8 cellular contexts compared by ENCODE assay signal in the genomic region with DNA sequence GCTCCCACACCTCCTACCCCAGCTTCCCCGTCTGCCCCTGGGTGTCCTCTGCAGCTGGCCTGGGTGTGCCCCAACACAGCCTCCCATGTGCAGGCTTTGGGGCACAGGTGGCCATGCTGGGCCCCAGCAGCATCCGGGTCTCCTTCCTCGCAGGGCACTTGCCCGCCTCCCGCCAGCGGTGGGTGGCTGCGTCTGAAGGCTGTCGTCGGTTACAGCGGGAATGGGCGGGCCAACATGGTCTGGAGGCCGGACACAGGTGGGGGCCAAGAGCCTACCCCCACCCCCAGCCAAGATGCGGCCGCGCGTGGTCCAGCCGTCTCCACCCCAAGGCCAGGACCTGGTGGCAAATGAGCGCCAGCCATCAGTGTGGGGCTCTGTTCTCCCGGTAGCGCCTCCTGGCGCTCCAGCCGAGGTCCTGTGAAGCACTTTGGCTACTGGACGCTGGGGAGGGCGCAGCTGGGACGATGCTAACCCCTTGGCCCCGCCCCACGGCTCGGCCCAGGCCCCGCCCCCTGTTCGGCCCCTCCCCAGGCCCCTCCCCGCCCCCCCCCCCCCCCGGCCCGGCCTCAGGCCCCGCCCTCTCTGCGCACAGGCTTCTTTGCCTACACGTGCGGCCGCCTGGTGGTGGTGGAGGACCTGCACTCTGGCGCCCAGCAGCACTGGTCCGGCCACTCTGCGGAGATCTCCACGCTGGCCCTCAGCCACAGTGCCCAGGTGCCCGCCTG. TPM values are rescaled to one million over a fixed set of nuclear protein-coding genes. Genes with fewer than 3 reads are reported as not detected.
A peak's percentile ranks its signal among the peaks of the same experiment; 100 is the strongest.
DNase-seq lines count a peak whose midpoint lies in the region; ATAC-seq and TF ChIP-seq lines count a peak whose summit lies in the region.

No MANE protein-coding gene starts in this region.

- H3K9me3 Mint-ChIP-seq in neural crest cell (no peaks in the 10 kb centered on the region), type B pancreatic cell (no peaks in the 10 kb centered on the region)

- peak; percentile 38 for ATAC-seq in HG03196 (IDR thresholded peaks at IDR 0.05; ENCODE audit: unreplicated experiment)

- H3K4me1 Mint-ChIP-seq in neural crest cell, result peaks cover 6% of the 10 kb centered on the region
- H3K4me1 Mint-ChIP-seq in type B pancreatic cell (ENCODE audit: unreplicated experiment), result no peaks in the 10 kb centered on the region

- TF ChIP-seq CTCF in GM12875 (IDR thresholded peaks at IDR 0.05; ENCODE audit: borderline replicate concordance, insufficient read depth, low read depth, low read length), result 0 out of 2 replicates have a peak, but pooled peaks have one; percentile 33
- peak; percentile 64 for TF ChIP-seq CTCF in neural crest cell (conservative IDR thresholded peaks at IDR 0.05)
- peak; percentile 78 for TF ChIP-seq CTCF in type B pancreatic cell (conservative IDR thresholded peaks at IDR 0.05)

- no peak overlapping the region for H3K4me3 ChIP-seq in GM12875 (ENCODE audit: low read depth, low read length)

- H3K4me3 Mint-ChIP-seq in neural crest cell (peak overlapping the region; percentile 49), type B pancreatic cell (no peak overlapping the region)

- H3K27me3 Mint-ChIP-seq in neural crest cell (ENCODE audit: low read depth) (no peaks in the 10 kb centered on the region), type B pancreatic cell (no peaks in the 10 kb centered on the region)

- H3K36me3 Mint-ChIP-seq in neural crest cell (ENCODE audit: low read depth) (no peaks in the 10 kb centered on the region), type B pancreatic cell (no peaks in the 10 kb centered on the region)

- DNase-seq in RPMI8226 (peak; percentile 96), fibroblast of the conjunctiva (ENCODE audit: low read depth) (peak; percentile 81), neural crest cell (ENCODE audit: low read depth, low spot score) (peak; percentile 75), type B pancreatic cell (ENCODE audit: extremely low spot score, unreplicated experiment) (no peak), NCI-H1105 (lab: John Stamatoyannopoulos, UW) (no peak)
- peak; percentile 87 for DNase-seq in activated effector memory CD4-positive, alpha-beta T cell treated with anti-CD3 and anti-CD28 coated beads, Interleukin-2, amount 50 U/mL, for 16 hours

- H3K27ac Mint-ChIP-seq in neural crest cell (ENCODE audit: unreplicated experiment) (peak overlapping the region; percentile 19), type B pancreatic cell (no peak overlapping the region)

RNA-seq across cellular contexts. Expression of gene RHOT2, which starts 7.3 kb away (rescaled TPM):
- total RNA-seq in neural crest cell, result 171 and 189 TPM in 2 replicates
- 146 and 163 TPM in 2 replicates for total RNA-seq in type B pancreatic cell (ENCODE audit: low replicate concordance)

RNA-seq across cellular contexts. Expression of gene WDR90, which starts 11.5 kb away (rescaled TPM):
- total RNA-seq in neural crest cell (95.8 and 97.0 TPM in 2 replicates), type B pancreatic cell (ENCODE audit: low replicate concordance) (75.8 and 102 TPM in 2 replicates)

RNA-seq across cellular contexts. Expression of gene RHBDL1, which starts 14.8 kb away (rescaled TPM):
- total RNA-seq in neural crest cell (3.0 and 3.1 TPM in 2 replicates), type B pancreatic cell (ENCODE audit: low replicate concordance) (2.2 and 2.7 TPM in 2 replicates)

RNA-seq across cellular contexts. Expression of gene MCRIP2, which starts 19.0 kb away (rescaled TPM):
- 16.2 and 17.6 TPM in 2 replicates for total RNA-seq in neural crest cell
- 36.8 and 39.1 TPM in 2 replicates for total RNA-seq in type B pancreatic cell (ENCODE audit: low replicate concordance)

RNA-seq across cellular contexts. Expression of gene STUB1, which starts 19.6 kb away (rescaled TPM):
- total RNA-seq in neural crest cell, result 81.5 and 99.3 TPM in 2 replicates
- total RNA-seq in type B pancreatic cell (ENCODE audit: low replicate concordance), result 74.7 and 80.3 TPM in 2 replicates

Comparison
In these comparisons a context has a peak if more than half of its experiments do, and no peak if none do; other contexts are left out.
1. DNase-seq: peak in RPMI8226 (single experiment), activated effector memory CD4-positive, alpha-beta T cell treated with anti-CD3 and anti-CD28 coated beads, Interleukin-2, amount 50 U/mL, for 16 hours (single experiment), fibroblast of the conjunctiva (single experiment) and neural crest cell (single experiment); none in type B pancreatic cell (single experiment) and NCI-H1105 (single experiment).
2. Peak in every context shown above with its lines, with median percentiles within 50 percentile points of each other: CTCF ChIP-seq.